ENCODE assay signal across 20 cellular contexts in genomic region chr1:85365851-85366250, GRCh38.
"Had no signal": no experiment of that assay in that cellular context is flagged by ENCODE, and none has a peak within 500 bp of the region (broad histone marks: within the 10 kb centered on the region; RNA-seq: fewer than 3 reads in every experiment).

No MANE protein-coding gene starts in this region.

- H3K4me3 ChIP-seq: gastrocnemius medialis, heart right ventricle, lower lobe of right lung, pancreas, tibial nerve, uterus had no signal

- ATAC-seq: activated CD8-positive, alpha-beta T cell treated with anti-CD3 and anti-CD28 coated beads for 36 hours; activated T-cell treated with anti-CD3 and anti-CD28 coated beads, Interleukin-2, amount 50 U/mL, for 72 hours; gastrocnemius medialis; heart right ventricle; left colon; lower lobe of right lung; pancreas; WTC11 had no signal

- H3K27me3 ChIP-seq: gastrocnemius medialis, heart right ventricle, pancreas, tibial nerve, uterus had no signal

- FAIRE-seq: islet of Langerhans, pancreas, TTC549 had no signal

- H3K9me3 ChIP-seq: gastrocnemius medialis, heart right ventricle, lower lobe of right lung, pancreas, tibial nerve, uterus had no signal

- H3K4me1 ChIP-seq: uterus had no signal

- H3K36me3 ChIP-seq: gastrocnemius medialis, heart right ventricle, lower lobe of right lung, pancreas, tibial nerve, uterus had no signal

- H3K27ac ChIP-seq: epithelial cell of prostate, gastrocnemius medialis, lower lobe of right lung, pancreas, tibial nerve, uterus had no signal

- DNase-seq: activated CD4-positive, alpha-beta T cell treated with anti-CD3 and anti-CD28 coated beads for 4 hours; activated CD8-positive, alpha-beta T cell treated with anti-CD3 and anti-CD28 coated beads for 36 hours; activated gamma-delta T cell treated with Interleukin-2 at 50 U/mL for 16 hours; activated T-cell treated with anti-CD3 and anti-CD28 coated beads, Interleukin-2, amount 50 U/mL, for 72 hours; effector memory CD4-positive, alpha-beta T cell; gastrocnemius medialis; heart right ventricle; left colon; lower lobe of right lung; pancreas; stimulated activated CD4-positive, alpha-beta T cell treated with anti-CD3 and anti-CD28 coated beads, Interleukin-15, amount 100 ng/mL, for 24 hours; stimulated activated CD4-positive, alpha-beta T cell treated with anti-CD3 and anti-CD28 coated beads, Interleukin-4, amount 100 ng/mL, for 24 hours; stimulated activated naive CD4-positive, alpha-beta T cell; substantia nigra; uterus had no signal
